In the genomic region with DNA sequence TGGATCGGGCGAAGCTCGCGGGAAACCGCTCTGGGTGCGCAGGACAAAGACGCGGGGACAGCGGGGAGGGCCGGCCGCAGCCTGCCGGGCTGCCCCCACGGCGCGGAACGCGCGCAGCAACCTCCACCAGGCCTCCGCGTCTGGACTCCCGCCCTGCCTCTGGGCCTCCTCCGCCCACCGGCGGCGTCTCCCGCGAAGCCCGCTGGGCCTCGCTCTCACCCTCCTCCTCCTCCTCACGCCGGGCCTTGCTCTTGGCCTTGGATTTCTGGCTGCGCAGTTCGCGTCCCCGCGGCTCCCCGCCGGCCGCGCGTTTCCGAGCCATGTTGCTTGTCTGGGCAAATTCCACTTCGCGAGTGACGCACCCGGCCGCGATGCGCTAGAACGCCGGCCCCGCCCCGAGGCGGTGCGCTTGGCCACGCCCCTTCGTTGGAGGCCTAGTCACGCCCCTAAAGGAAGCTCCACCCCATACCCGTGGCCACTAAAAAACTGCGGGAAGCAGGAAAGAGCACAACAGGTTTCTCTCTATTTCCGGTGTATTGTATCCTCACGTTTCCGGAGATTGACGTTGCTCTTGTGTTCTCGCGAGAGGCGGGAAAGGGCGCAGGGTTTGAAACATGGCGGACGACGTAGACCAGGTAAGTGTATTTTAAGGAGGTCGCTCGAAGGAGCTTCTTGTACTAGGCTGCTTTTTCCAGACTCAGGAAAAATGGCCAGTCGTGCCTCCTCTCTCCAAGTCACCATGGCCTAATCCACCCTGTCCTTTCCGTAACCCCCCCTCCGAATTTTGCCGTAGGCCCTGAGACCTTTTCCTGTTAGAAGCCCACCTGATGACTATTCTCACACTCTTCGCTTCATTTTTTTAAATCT, we compare ENCODE assay signal across 1 cellular context.
TF ChIP-seq lines count a peak whose summit lies in the region.

A gene (plus strand): TSS at position 571 of the 867 bp plus-strand sequence. CDS start 44 bp downstream, at position 615.
A gene (minus strand): TSS at position 355 of the 867 bp plus-strand sequence. CDS start 33 bp downstream, at position 322.

TF ChIP-seq in SK-N-SH, 30 proteins besides CTCF, POLR2A, EP300 and RAD21 (continued from another document):
- TF ChIP-seq, protein P1, sequence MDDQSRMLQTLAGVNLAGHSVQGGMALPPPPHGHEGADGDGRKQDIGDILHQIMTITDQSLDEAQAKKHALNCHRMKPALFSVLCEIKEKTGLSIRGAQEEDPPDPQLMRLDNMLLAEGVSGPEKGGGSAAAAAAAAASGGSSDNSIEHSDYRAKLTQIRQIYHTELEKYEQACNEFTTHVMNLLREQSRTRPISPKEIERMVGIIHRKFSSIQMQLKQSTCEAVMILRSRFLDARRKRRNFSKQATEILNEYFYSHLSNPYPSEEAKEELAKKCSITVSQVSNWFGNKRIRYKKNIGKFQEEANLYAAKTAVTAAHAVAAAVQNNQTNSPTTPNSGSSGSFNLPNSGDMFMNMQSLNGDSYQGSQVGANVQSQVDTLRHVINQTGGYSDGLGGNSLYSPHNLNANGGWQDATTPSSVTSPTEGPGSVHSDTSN (IDR thresholded peaks at IDR 0.05), result 0 out of 2 replicates have a peak, but pooled peaks have one; percentile 17
- peak; percentile 35; the same call in 1 of the 2 replicates for TF ChIP-seq TEAD4 (IDR thresholded peaks at IDR 0.05; ENCODE audit: borderline replicate concordance, insufficient read depth)
- peak; percentile 79 for TF ChIP-seq MXI1 (IDR thresholded peaks at IDR 0.05; ENCODE audit: low read depth, low read length)
- peak; percentile 91 for TF ChIP-seq YY1 (IDR thresholded peaks at IDR 0.05; ENCODE audit: low read depth)
- TF ChIP-seq, protein P2, sequence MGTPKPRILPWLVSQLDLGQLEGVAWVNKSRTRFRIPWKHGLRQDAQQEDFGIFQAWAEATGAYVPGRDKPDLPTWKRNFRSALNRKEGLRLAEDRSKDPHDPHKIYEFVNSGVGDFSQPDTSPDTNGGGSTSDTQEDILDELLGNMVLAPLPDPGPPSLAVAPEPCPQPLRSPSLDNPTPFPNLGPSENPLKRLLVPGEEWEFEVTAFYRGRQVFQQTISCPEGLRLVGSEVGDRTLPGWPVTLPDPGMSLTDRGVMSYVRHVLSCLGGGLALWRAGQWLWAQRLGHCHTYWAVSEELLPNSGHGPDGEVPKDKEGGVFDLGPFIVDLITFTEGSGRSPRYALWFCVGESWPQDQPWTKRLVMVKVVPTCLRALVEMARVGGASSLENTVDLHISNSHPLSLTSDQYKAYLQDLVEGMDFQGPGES (IDR thresholded peaks at IDR 0.05; ENCODE audit: low read depth, low read length), result no peak
